Comparison of ENCODE assay signal across 29 cellular contexts in genomic region chr9:83800236-83801033, GRCh38.
"Had no signal": no experiment of that assay in that cellular context is flagged by ENCODE, and none has a peak within 500 bp of the region (broad histone marks: within the 10 kb centered on the region; RNA-seq: fewer than 3 reads in every experiment).

No MANE protein-coding gene starts in this region.

- DNase-seq: activated CD4-positive, alpha-beta T cell treated with anti-CD3 and anti-CD28 coated beads, Interleukin-2, amount 10 ng/mL, durations not matched to agents 7 days and 5 days; activated CD4-positive, alpha-beta T cell treated with anti-CD3 and anti-CD28 coated beads, Interleukin-2, amount 50 U/mL, for 48 hours; activated CD4-positive, CD25-positive, alpha-beta regulatory T cell; activated CD8-positive, alpha-beta T cell treated with anti-CD3 and anti-CD28 coated beads, Interleukin-2, amount 10 ng/mL, durations not matched to agents 7 days and 5 days; activated gamma-delta T cell; activated naive CD4-positive, alpha-beta T cell treated with Interleukin-2 at 50 U/mL for 16 hours; activated naive CD8-positive, alpha-beta T cell treated with anti-CD3 and anti-CD28 coated beads, Interleukin-2, amount 10 ng/mL, durations not matched to agents 7 days and 5 days; activated T-cell treated with anti-CD3 and anti-CD28 coated beads, Interleukin-2, amount 50 U/mL, for 24 hours; body of pancreas; Kasumi-1; MG63; MV-4-11; NCI-H1092; NCI-H1436 treated with DMSO at 0.1 percent for 48 hours; NCI-H1694 treated with DMSO at 0.1 percent for 48 hours; NCI-H2029; NCI-H2227 treated with DMSO at 0.1 percent for 48 hours; NCI-H446; NCI-H524; NCI-H69; OCI-M1; SHP77; SJCRH30; T1000; WERI-Rb-1 had no signal

- H3K4me3 ChIP-seq: body of pancreas, breast epithelium, MG63, SJCRH30, SK-N-MC had no signal

- H3K27me3 ChIP-seq: body of pancreas, breast epithelium, MG63, SJCRH30 had no signal

- H3K36me3 ChIP-seq: MG63 had no signal

- H3K4me1 ChIP-seq: body of pancreas, breast epithelium, SJCRH30 had no signal

- ATAC-seq: activated CD8-positive, alpha-beta T cell treated with anti-CD3 and anti-CD28 coated beads, Interleukin-2, amount 10 ng/mL, durations not matched to agents 7 days and 5 days; body of pancreas; Panc1 had no signal

- H3K27ac ChIP-seq: body of pancreas, breast epithelium, SJCRH30, SK-N-MC, WERI-Rb-1 had no signal

- FAIRE-seq: astrocyte had no signal

- H3K9me3 ChIP-seq: body of pancreas, breast epithelium, MG63, SJCRH30 had no signal
